In the genomic region with DNA sequence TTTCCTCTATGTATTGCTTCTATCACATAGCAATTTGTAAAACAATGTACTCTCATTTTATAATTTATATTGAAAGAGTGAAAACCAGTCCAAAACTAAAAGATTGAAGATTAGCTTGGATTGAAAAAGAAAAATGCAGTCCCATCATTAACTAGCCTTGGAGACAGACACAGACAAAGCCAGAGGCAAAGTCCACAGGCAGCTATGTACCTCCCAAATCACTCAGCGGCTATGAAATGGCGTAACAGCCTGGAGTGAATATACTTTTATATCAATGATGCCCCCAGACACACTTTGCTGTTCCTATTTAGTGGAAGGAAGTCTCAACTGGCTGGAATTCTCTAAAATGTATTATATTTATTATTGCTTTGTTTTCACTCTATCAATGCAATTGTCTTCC, we compare ENCODE assay signal across 31 cellular contexts. TPM values are rescaled to one million over a fixed set of nuclear protein-coding genes. Genes with fewer than 3 reads are reported as not detected.
"Had no signal": no experiment of that assay in that cellular context is flagged by ENCODE, and none has a peak within 500 bp of the region (broad histone marks: within the 10 kb centered on the region; RNA-seq: fewer than 3 reads in every experiment).

No MANE protein-coding gene starts in this region.

- H3K9me3 Mint-ChIP-seq: naive thymus-derived CD8-positive, alpha-beta T cell; neural progenitor cell; stimulated activated memory B cell treated with anti-CD40 and anti-IgM and Interleukin-4, amounts not matched to agents 10 μg/mL and 1 μg/mL and 100 μg/mL, for 72 hours; type B pancreatic cell had no signal

- H3K27me3 Mint-ChIP-seq: naive B cell; progenitor cell of endocrine pancreas; stimulated activated memory B cell treated with anti-CD40 and anti-IgM and Interleukin-4, amounts not matched to agents 10 μg/mL and 1 μg/mL and 100 μg/mL, for 72 hours; type B pancreatic cell had no signal

- H3K9ac ChIP-seq: neural progenitor cell, parathyroid adenoma had no signal

- H3K4me3 Mint-ChIP-seq: naive B cell; naive thymus-derived CD8-positive, alpha-beta T cell; natural killer cell treated with Interleukin-12 subunit alpha and Interleukin-12 subunit beta and Interleukin-15 and Interleukin-18, amount 100 ng/mL, for 72 hours; neural progenitor cell; stimulated activated memory B cell treated with anti-CD40 and anti-IgM and Interleukin-4, amounts not matched to agents 10 μg/mL and 1 μg/mL and 100 μg/mL, for 72 hours; stimulated activated naive CD8-positive, alpha-beta T cell treated with anti-CD3 and anti-CD28 coated beads, Interleukin-15, amount 100 ng/mL, for 72 hours; type B pancreatic cell had no signal

- H3K27ac ChIP-seq: neural progenitor cell, ovary, parathyroid adenoma, skin epidermis, spleen, suprapubic skin, testis, tibial artery, transverse colon, upper lobe of right lung, uterus had no signal

- DNase-seq: naive B cell; naive thymus-derived CD8-positive, alpha-beta T cell; occipital lobe; ovary; posterior cingulate gyrus; right cardiac atrium; spleen; stimulated activated CD4-positive, alpha-beta T cell treated with anti-CD3 and anti-CD28 coated beads, Interleukin-12 subunit alpha, Interleukin-12 subunit beta, amount 100 ng/mL, for 4 hours; stimulated activated CD4-positive, alpha-beta T cell treated with anti-CD3 and anti-CD28 coated beads, Interleukin-1b, Interleukin-23, amount 100 ng/mL, for 48 hours; stimulated activated CD4-positive, alpha-beta T cell treated with anti-CD3 and anti-CD28 coated beads, Interleukin-4, amount 100 ng/mL, for 1 hour; stimulated activated CD4-positive, alpha-beta T cell treated with anti-CD3 and anti-CD28 coated beads, Interleukin-4, amount 100 ng/mL, for 4 hours; stimulated activated CD8-positive, alpha-beta memory T cell treated with anti-CD3 and anti-CD28 coated beads, Interleukin-4, amount 100 ng/mL, for 48 hours; stimulated activated naive CD4-positive, alpha-beta T cell; stimulated activated naive CD8-positive, alpha-beta T cell treated with anti-CD3 and anti-CD28 coated beads, Interleukin-15, amount 100 ng/mL, for 72 hours; stimulated activated naive CD8-positive, alpha-beta T cell treated with anti-CD3 and anti-CD28 coated beads, Interleukin-15, Interleukin-2, amounts not matched to agents 100 U/mL and 50 U/mL, for 24 hours; substantia nigra; testis; tibial artery; transverse colon; upper lobe of right lung; uterus had no signal

- H3K4me1 ChIP-seq: neural progenitor cell, parathyroid adenoma, spleen, suprapubic skin, testis, tibial artery, transverse colon, upper lobe of right lung, uterus had no signal

- H3K36me3 Mint-ChIP-seq: naive B cell; naive thymus-derived CD8-positive, alpha-beta T cell; neural progenitor cell; stimulated activated memory B cell treated with anti-CD40 and anti-IgM and Interleukin-4, amounts not matched to agents 10 μg/mL and 1 μg/mL and 100 μg/mL, for 72 hours; type B pancreatic cell had no signal

- H3K4me3 ChIP-seq: neural progenitor cell, ovary, skin epidermis, smooth muscle cell, spleen, suprapubic skin, testis, tibial artery, transverse colon, upper lobe of right lung, uterus had no signal

- H3K9me3 ChIP-seq: ovary, spleen, suprapubic skin, testis, tibial artery, transverse colon, upper lobe of right lung, uterus had no signal

- ATAC-seq: naive thymus-derived CD8-positive, alpha-beta T cell; natural killer cell treated with Interleukin-12 subunit alpha and Interleukin-12 subunit beta and Interleukin-15 and Interleukin-18, amount 100 ng/mL, for 72 hours; right cardiac atrium; sciatic nerve; stimulated activated memory B cell treated with anti-CD40 and anti-IgM and Interleukin-4, amounts not matched to agents 10 μg/mL and 1 μg/mL and 100 μg/mL, for 72 hours; stimulated activated naive CD8-positive, alpha-beta T cell treated with anti-CD3 and anti-CD28 coated beads, Interleukin-15, amount 100 ng/mL, for 72 hours; stimulated activated naive CD8-positive, alpha-beta T cell treated with anti-CD3 and anti-CD28 coated beads, Interleukin-15, Interleukin-2, amounts not matched to agents 100 U/mL and 50 U/mL, for 24 hours; upper lobe of right lung had no signal

- H3K36me3 ChIP-seq: neural progenitor cell, ovary, spleen, suprapubic skin, tibial artery, transverse colon, upper lobe of right lung, uterus had no signal

- H3K27ac Mint-ChIP-seq: naive B cell; naive thymus-derived CD8-positive, alpha-beta T cell; natural killer cell treated with Interleukin-12 subunit alpha and Interleukin-12 subunit beta and Interleukin-15 and Interleukin-18, amount 100 ng/mL, for 72 hours; neural progenitor cell; progenitor cell of endocrine pancreas; stimulated activated memory B cell treated with anti-CD40 and anti-IgM and Interleukin-4, amounts not matched to agents 10 μg/mL and 1 μg/mL and 100 μg/mL, for 72 hours; stimulated activated naive CD8-positive, alpha-beta T cell treated with anti-CD3 and anti-CD28 coated beads, Interleukin-15, amount 100 ng/mL, for 72 hours; type B pancreatic cell had no signal

- H3K4me1 Mint-ChIP-seq: naive B cell; naive thymus-derived CD8-positive, alpha-beta T cell; neural progenitor cell; stimulated activated memory B cell treated with anti-CD40 and anti-IgM and Interleukin-4, amounts not matched to agents 10 μg/mL and 1 μg/mL and 100 μg/mL, for 72 hours; stimulated activated naive CD8-positive, alpha-beta T cell treated with anti-CD3 and anti-CD28 coated beads, Interleukin-15, amount 100 ng/mL, for 72 hours had no signal

RNA-seq across cellular contexts. Expression of gene DOK6, which starts 33.6 kb away (rescaled TPM):
- total RNA-seq: naive thymus-derived CD8-positive, alpha-beta T cell; natural killer cell treated with Interleukin-12 subunit alpha and Interleukin-12 subunit beta and Interleukin-15 and Interleukin-18, amount 100 ng/mL, for 72 hours had no signal
